20 cellular contexts compared by ENCODE assay signal in the genomic region with DNA sequence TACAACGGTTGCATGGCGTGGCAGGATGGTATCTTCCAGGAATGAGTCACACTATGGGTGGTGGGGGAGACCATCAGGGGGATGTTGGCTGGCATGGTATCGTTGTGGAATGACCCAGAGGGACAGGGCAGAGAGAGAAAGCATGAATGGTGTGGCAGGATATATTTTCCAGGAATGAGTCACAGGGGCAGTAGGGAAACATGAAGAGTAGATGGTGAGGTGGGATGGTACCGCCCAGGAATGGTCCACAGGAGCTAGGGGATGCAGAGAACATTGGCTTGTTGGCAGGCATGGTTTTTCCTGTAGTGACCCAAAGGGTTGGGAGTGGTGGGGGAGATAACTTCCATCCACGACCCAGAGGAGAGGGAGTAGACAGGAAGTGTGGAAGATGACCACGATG.
"Had no signal": no experiment of that assay in that cellular context is flagged by ENCODE, and none has a peak within 500 bp of the region (broad histone marks: within the 10 kb centered on the region; RNA-seq: fewer than 3 reads in every experiment).

No MANE protein-coding gene starts in this region.

- H3K9ac ChIP-seq: parathyroid adenoma had no signal

- H2AFZ ChIP-seq: hepatocyte, parathyroid adenoma had no signal

- H3K9me3 ChIP-seq: esophagus squamous epithelium, prostate gland, suprapubic skin, thyroid gland, vagina had no signal

- H3K9me3 Mint-ChIP-seq: stimulated activated effector memory CD8-positive, alpha-beta T cell treated with anti-CD3 and anti-CD28 coated beads, Interleukin-12 subunit alpha, Interleukin-12 subunit beta, amount 100 ng/mL, for 72 hours had no signal

- H3K4me3 ChIP-seq: esophagus squamous epithelium, hepatocyte, prostate gland, right lobe of liver, suprapubic skin, thyroid gland, upper lobe of left lung, vagina had no signal

- DNase-seq: cortex of kidney; effector memory CD4-positive, alpha-beta T cell; esophagus squamous epithelium; foreskin fibroblast; head of caudate nucleus; naive thymus-derived CD4-positive, alpha-beta T cell; nephron progenitor cell; right lobe of liver; stimulated activated CD4-positive, alpha-beta T cell treated with anti-CD3 and anti-CD28 coated beads, Interleukin-4, amount 100 ng/mL, for 1 hour; stimulated activated CD8-positive, alpha-beta memory T cell treated with anti-CD3 and anti-CD28 coated beads, Interleukin-4, amount 100 ng/mL, for 48 hours; stimulated activated naive CD8-positive, alpha-beta T cell treated with anti-CD3 and anti-CD28 coated beads, Interleukin-15, Interleukin-2, amounts not matched to agents 100 U/mL and 50 U/mL, for 24 hours; thyroid gland; upper lobe of left lung had no signal

- H3K27ac Mint-ChIP-seq: naive thymus-derived CD4-positive, alpha-beta T cell; nephron progenitor cell; stimulated activated effector memory CD8-positive, alpha-beta T cell treated with anti-CD3 and anti-CD28 coated beads, Interleukin-12 subunit alpha, Interleukin-12 subunit beta, amount 100 ng/mL, for 72 hours had no signal

- H3K36me3 ChIP-seq: prostate gland, suprapubic skin had no signal

- H3K4me1 ChIP-seq: esophagus squamous epithelium, parathyroid adenoma, prostate gland, right lobe of liver, suprapubic skin, thyroid gland, upper lobe of left lung, vagina had no signal

- H3K27me3 ChIP-seq: esophagus squamous epithelium, hepatocyte, right lobe of liver, suprapubic skin, thyroid gland, upper lobe of left lung, vagina had no signal

- H3K36me3 Mint-ChIP-seq: naive thymus-derived CD4-positive, alpha-beta T cell; stimulated activated effector memory CD8-positive, alpha-beta T cell treated with anti-CD3 and anti-CD28 coated beads, Interleukin-12 subunit alpha, Interleukin-12 subunit beta, amount 100 ng/mL, for 72 hours had no signal

- H3K27me3 Mint-ChIP-seq: naive thymus-derived CD4-positive, alpha-beta T cell had no signal

- H3K27ac ChIP-seq: esophagus squamous epithelium, hepatocyte, parathyroid adenoma, prostate gland, right lobe of liver, suprapubic skin, thyroid gland, upper lobe of left lung, vagina had no signal

- ATAC-seq: naive thymus-derived CD4-positive, alpha-beta T cell; right lobe of liver; stimulated activated naive CD8-positive, alpha-beta T cell treated with anti-CD3 and anti-CD28 coated beads, Interleukin-15, Interleukin-2, amounts not matched to agents 100 U/mL and 50 U/mL, for 24 hours had no signal

- H3K4me1 Mint-ChIP-seq: naive thymus-derived CD4-positive, alpha-beta T cell; nephron progenitor cell; stimulated activated effector memory CD8-positive, alpha-beta T cell treated with anti-CD3 and anti-CD28 coated beads, Interleukin-12 subunit alpha, Interleukin-12 subunit beta, amount 100 ng/mL, for 72 hours had no signal

- H3K4me3 Mint-ChIP-seq: naive thymus-derived CD4-positive, alpha-beta T cell; nephron progenitor cell; stimulated activated effector memory CD8-positive, alpha-beta T cell treated with anti-CD3 and anti-CD28 coated beads, Interleukin-12 subunit alpha, Interleukin-12 subunit beta, amount 100 ng/mL, for 72 hours had no signal

- H3K79me2 ChIP-seq: hepatocyte, parathyroid adenoma had no signal

- FAIRE-seq: endometrium had no signal

- H3K4me2 ChIP-seq: hepatocyte had no signal
